ENCODE assay signal across 22 cellular contexts in the genomic region with DNA sequence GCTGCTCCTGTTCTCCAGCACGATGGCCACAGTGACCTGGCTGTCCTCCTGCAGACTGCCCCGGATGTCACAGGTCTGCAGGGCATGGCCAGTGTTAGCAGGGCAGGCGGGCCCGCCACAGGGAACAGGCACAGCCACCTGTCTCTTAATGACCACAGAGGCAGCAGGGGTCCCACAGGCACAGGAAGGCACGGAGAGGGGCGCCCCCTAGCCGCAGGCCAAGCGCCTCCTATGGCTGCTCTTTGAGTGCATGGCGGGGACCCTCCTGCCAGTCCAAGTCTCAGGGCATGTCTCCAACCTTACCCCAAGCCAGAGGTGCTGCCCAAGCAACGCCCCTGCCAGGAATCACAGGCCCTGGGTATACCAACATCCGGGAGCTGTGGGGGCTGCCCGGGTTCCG. TPM values are rescaled to one million over a fixed set of nuclear protein-coding genes. Genes with fewer than 3 reads are reported as not detected.
DNase-seq lines count a peak whose midpoint lies in the region; ATAC-seq and TF ChIP-seq lines count a peak whose summit lies in the region.
"Had no signal": no experiment of that assay in that cellular context is flagged by ENCODE, and none has a peak within 500 bp of the region (broad histone marks: within the 10 kb centered on the region; RNA-seq: fewer than 3 reads in every experiment).

No MANE protein-coding gene starts in this region.

- H3K9ac ChIP-seq in HCT116 (ENCODE audit: low read length) (no peak overlapping the region), mesenchymal stem cell (ENCODE audit: low read length) (no peak overlapping the region)
- H3K9ac ChIP-seq: SK-N-SH had no signal

- no TSS peak for BruUV-seq in HCT116 (replicated peaks; lab: Mats Ljungman, UMichigan)

- H3K36me3 ChIP-seq in HCT116 (ENCODE audit: control insufficient read depth in 1 of 2, insufficient read depth in 2 of 2, low read length in 2 of 2) (peaks cover 41 to 48% of the 10 kb centered on the region in 2 experiments; a peak in 3 of 4 replicates), kidney epithelial cell (ENCODE audit: control insufficient read depth, insufficient read depth, low read length) (peaks cover 7% of the 10 kb centered on the region), mesenchymal stem cell (ENCODE audit: control insufficient read depth in 1 of 2, insufficient read depth in 2 of 2, low read depth in 1 of 2, low read length in 2 of 2) (peaks cover 94 to 97% of the 10 kb centered on the region in 2 experiments)

- intact Hi-C loops in HCT116 (cut with micrococcal nuclease) = no loop called here

- RAD21 ChIA-PET in HCT116 (lab: Charles Lee; ENCODE audit: low non-redundant PET in 1 of 2, low total read pairs in 2 of 2, uncharacterized antibody in 2 of 2, unreplicated experiment in 2 of 2) = no interaction called here

- in situ Hi-C loops in G401 (cut with HindIII; ENCODE audit: low sequenced_read_pairs) (loop anchor here (25.0 kb wide), 1 partner anchor 101 kb away; no protein-coding TSS in a partner anchor), astrocyte of the spinal cord (cut with HindIII; ENCODE audit: low sequenced_read_pairs) (no loop called here)

- H3K18ac ChIP-seq in mesenchymal stem cell (ENCODE audit: low read depth in 1 of 2, low read length in 2 of 2) = no peak overlapping the region

- H3K27ac ChIP-seq in HCT116 (ENCODE audit: low read depth, low read length) = no peak overlapping the region
- no peak overlapping the region for H3K27ac ChIP-seq in mesenchymal stem cell (ENCODE audit: low read length, poor library complexity, severe bottlenecking)
- H3K27ac ChIP-seq: heart left ventricle, stomach, transverse colon had no signal

- H3K14ac ChIP-seq in mesenchymal stem cell (ENCODE audit: low read length in 2 of 2) = no peak overlapping the region

- no peaks in the 10 kb centered on the region; the same call in 1 of the 2 replicates for H3K79me2 ChIP-seq in HCT116 (ENCODE audit: insufficient read depth, low read length)

- H2BK120ac ChIP-seq in mesenchymal stem cell (ENCODE audit: low read depth, low read length) = no peak overlapping the region

- no peak overlapping the region for H2BK12ac ChIP-seq in mesenchymal stem cell (ENCODE audit: low read length in 2 of 2)

- TF ChIP-seq CTCF in HCT116 (IDR thresholded peaks at IDR 0.05 in 2 of 3, conservative IDR thresholded peaks at IDR 0.05 in 1 of 3; ENCODE audit: borderline replicate concordance in 1 of 3, insufficient read depth in 1 of 3, low read depth in 2 of 3, low read length in 2 of 3) = peak in 2 of 3 experiments; percentile 6 to 7; a peak in 1 of 6 replicates
- TF ChIP-seq CTCF in astrocyte of the spinal cord (IDR thresholded peaks at IDR 0.05; ENCODE audit: low read depth, low read length) = peak; percentile 16
- TF ChIP-seq CTCF in kidney epithelial cell (IDR thresholded peaks at IDR 0.05; ENCODE audit: insufficient read depth, low read length, poor library complexity, severe bottlenecking) = peak; percentile 4

- H2BK5ac ChIP-seq in mesenchymal stem cell (ENCODE audit: low read depth, low read length, poor library complexity, severe bottlenecking) = no peak overlapping the region

- peaks cover 37% of the 10 kb centered on the region for H3K79me1 ChIP-seq in mesenchymal stem cell (replicated peaks; ENCODE audit: low read length, poor library complexity, severe bottlenecking)

- CTCF ChIA-PET in HCT116 (lab: Charles Lee) = no interaction called here

- POLR2A ChIA-PET in HCT116 (lab: Charles Lee) = no interaction called here

- H2AFZ ChIP-seq in HCT116 (ENCODE audit: low read depth, low read length, poor library complexity, severe bottlenecking) (no peak overlapping the region), mesenchymal stem cell (ENCODE audit: low read depth, low read length) (no peak overlapping the region)

- TF ChIP-seq POLR2A in HCT116 (IDR thresholded peaks at IDR 0.05; ENCODE audit: borderline replicate concordance, extremely low read depth, insufficient read depth, insufficient read length) = no peak

- no peak overlapping the region for H3K4me3 ChIP-seq in HCT116 (replicated peaks in 1 of 2; ENCODE audit: low read depth in 1 of 2, low read length in 2 of 2)
- H3K4me3 ChIP-seq in astrocyte of the spinal cord (ENCODE audit: low read depth, low read length) = no peak overlapping the region
- no peak overlapping the region for H3K4me3 ChIP-seq in kidney epithelial cell (ENCODE audit: low read depth, low read length)
- H3K4me3 ChIP-seq in mesenchymal stem cell (ENCODE audit: insufficient read depth in 1 of 2, low read depth in 1 of 2, low read length in 2 of 2) = no peak overlapping the region
- H3K4me3 ChIP-seq: heart left ventricle, stomach, transverse colon had no signal

- H3K4me1 ChIP-seq in HCT116 (ENCODE audit: control insufficient read depth in 1 of 2, insufficient read depth in 2 of 2, low read length in 2 of 2) = no peaks in the 10 kb centered on the region
- no peaks in the 10 kb centered on the region for H3K4me1 ChIP-seq in mesenchymal stem cell (ENCODE audit: control insufficient read depth, insufficient read depth, low read depth, low read length)
- H3K4me1 ChIP-seq: stomach, transverse colon had no signal

- H3K27me3 ChIP-seq in HCT116 (ENCODE audit: insufficient read depth, low read length) (no peaks in the 10 kb centered on the region), kidney epithelial cell (ENCODE audit: control insufficient read depth, insufficient read depth, low read length) (no peaks in the 10 kb centered on the region), mesenchymal stem cell (ENCODE audit: control insufficient read depth in 1 of 2, insufficient read depth in 1 of 2, low read length in 2 of 2) (no peaks in the 10 kb centered on the region)
- H3K27me3 ChIP-seq: heart left ventricle, stomach, transverse colon had no signal

- H3K9me3 ChIP-seq in HCT116 (ENCODE audit: control insufficient read depth in 1 of 2, insufficient read depth in 1 of 2, low read depth in 1 of 2, low read length in 2 of 2) (no peaks in the 10 kb centered on the region; a peak in 1 of 4 replicates), mesenchymal stem cell (ENCODE audit: control insufficient read depth, low read length) (no peaks in the 10 kb centered on the region)
- H3K9me3 ChIP-seq: heart left ventricle, SK-N-SH, transverse colon had no signal

- H3K4me2 ChIP-seq in HCT116 (ENCODE audit: low read length) = no peak overlapping the region
- H3K4me2 ChIP-seq in mesenchymal stem cell (ENCODE audit: low read length, poor library complexity, severe bottlenecking) = no peak overlapping the region
- H3K4me2 ChIP-seq: SK-N-SH had no signal

- peak; percentile 94 for DNase-seq in G401 (ENCODE audit: low spot score)
- DNase-seq in HCT116 (ENCODE audit: low read depth, low spot score) = no peak
- no peak for DNase-seq in astrocyte of the spinal cord (ENCODE audit: low read depth, low spot score)
- no peak for DNase-seq in kidney epithelial cell (ENCODE audit: low read depth)
- no peak for DNase-seq in amygdala (lab: John Stamatoyannopoulos, UW)
- no peak for DNase-seq in RPMI8226
- no peak for DNase-seq in mesenchymal stem cell
- DNase-seq: activated CD4-positive, CD25-positive, alpha-beta regulatory T cell treated with anti-CD3 and anti-CD28 coated beads, Interleukin-2, amount 50 U/mL, for 72 hours; activated CD8-positive, alpha-beta T cell treated with anti-CD3 and anti-CD28 coated beads, Interleukin-2, amount 10 ng/mL, durations not matched to agents 7 days and 5 days; activated T-cell treated with anti-CD3 and anti-CD28 coated beads, Interleukin-2, amount 50 U/mL, for 48 hours; CD4-positive, alpha-beta T cell; cortex of kidney; heart left ventricle; MV-4-11; NCI-H187; NCI-H446; SK-N-SH; stimulated activated CD4-positive, alpha-beta T cell treated with anti-CD3 and anti-CD28 coated beads, Interleukin-4, amount 100 ng/mL, for 4 hours; stomach; transverse colon had no signal

- no peak overlapping the region for H3K23ac ChIP-seq in mesenchymal stem cell (ENCODE audit: low read length in 2 of 2)

- no peaks in the 10 kb centered on the region for H3K9me2 ChIP-seq in HCT116 (ENCODE audit: insufficient read depth)
- H3K9me2 ChIP-seq: SK-N-SH had no signal

- no peak overlapping the region for H4K8ac ChIP-seq in mesenchymal stem cell (ENCODE audit: low read length)

- no peak overlapping the region for H4K91ac ChIP-seq in mesenchymal stem cell (ENCODE audit: low read length)

- WGBS in mesenchymal stem cell = 94% methylated on average over 13 of the region's 13 CpGs

- H2AK5ac ChIP-seq in mesenchymal stem cell (ENCODE audit: low read length, severe bottlenecking) = no peak overlapping the region

- H2BK15ac ChIP-seq in mesenchymal stem cell (ENCODE audit: low read depth, poor library complexity, severe bottlenecking) = no peak overlapping the region

- no peak overlapping the region for H3K4ac ChIP-seq in mesenchymal stem cell (ENCODE audit: low read depth in 1 of 2, low read length in 2 of 2)

- no peaks in the 10 kb centered on the region for H4K20me1 ChIP-seq in HCT116 (ENCODE audit: insufficient read depth)

- TF ChIP-seq RAD21 in HCT116 (IDR thresholded peaks at IDR 0.05; ENCODE audit: low read depth) = no peak

- ATAC-seq in HCT116 (peak; percentile 20; the same call in 1 of the 2 replicates), HG02678 (IDR thresholded peaks at IDR 0.05; ENCODE audit: unreplicated experiment) (no peak)
- ATAC-seq: activated CD8-positive, alpha-beta T cell treated with anti-CD3 and anti-CD28 coated beads, Interleukin-2, amount 10 ng/mL, durations not matched to agents 7 days and 5 days; activated naive CD4-positive, alpha-beta T cell treated with anti-CD3 and anti-CD28 coated beads, Interleukin-2, amount 50 U/mL, for 72 hours; heart left ventricle had no signal

RNA-seq across cellular contexts. Expression of a gene that starts 14.1 kb away (rescaled TPM):
- total RNA-seq in G401 (2014; rRNA removed; shearing (Covaris generic)) = 0.25 and 4.0 TPM in 2 replicates
- total RNA-seq in HCT116 (2021; ENCODE audit: unreplicated experiment) (6.1 TPM), kidney epithelial cell (1.6 and 3.8 TPM in 2 replicates)
- 6.7 and 12.8 TPM in 2 replicates for polyA plus RNA-seq in HCT116 (2012)
- polyA plus RNA-seq in mesenchymal stem cell (2013, experiment 1 of 2) = 2.2 TPM
- 2.1 TPM for polyA plus RNA-seq in mesenchymal stem cell (2013, experiment 2 of 2)

RNA-seq across cellular contexts. Expression of a gene that starts 14.7 kb away (rescaled TPM):
- total RNA-seq in G401 (2014; rRNA removed; shearing (Covaris generic)) = 20.6 and 29.0 TPM in 2 replicates
- total RNA-seq in HCT116 (2021; ENCODE audit: unreplicated experiment) (32.1 TPM), kidney epithelial cell (40.3 and 62.0 TPM in 2 replicates)
- 39.3 and 39.8 TPM in 2 replicates for polyA plus RNA-seq in HCT116 (2012)
- polyA plus RNA-seq in mesenchymal stem cell (2013, experiment 1 of 2) = 48.9 TPM
- polyA plus RNA-seq in mesenchymal stem cell (2013, experiment 2 of 2) = 47.9 TPM

RNA-seq across cellular contexts. Expression of a gene that starts 40.5 kb away (rescaled TPM):
- 195 and 235 TPM in 2 replicates for total RNA-seq in G401 (2014; rRNA removed; shearing (Covaris generic))
- total RNA-seq in HCT116 (2021; ENCODE audit: unreplicated experiment) (137 TPM), kidney epithelial cell (178 and 194 TPM in 2 replicates)
- polyA plus RNA-seq in HCT116 (2012) = 156 and 181 TPM in 2 replicates
- 99.9 TPM for polyA plus RNA-seq in mesenchymal stem cell (2013, experiment 1 of 2)
- 96.6 TPM for polyA plus RNA-seq in mesenchymal stem cell (2013, experiment 2 of 2)

RNA-seq across cellular contexts. Expression of a gene that starts 52.9 kb away (rescaled TPM):
- 12.1 and 14.8 TPM in 2 replicates for total RNA-seq in G401 (2014; rRNA removed; shearing (Covaris generic))
- total RNA-seq in HCT116 (2021; ENCODE audit: unreplicated experiment) (48.9 TPM), kidney epithelial cell (12.0 and 15.7 TPM in 2 replicates)
- polyA plus RNA-seq in HCT116 (2012) = 21.2 and 27.0 TPM in 2 replicates
- polyA plus RNA-seq in mesenchymal stem cell (2013, experiment 1 of 2) = 8.7 TPM
- 8.0 TPM for polyA plus RNA-seq in mesenchymal stem cell (2013, experiment 2 of 2)

RNA-seq across cellular contexts. Expression of a gene that starts 59.8 kb away (rescaled TPM):
- 113 and 118 TPM in 2 replicates for total RNA-seq in G401 (2014; rRNA removed; shearing (Covaris generic))
- total RNA-seq in HCT116 (2021; ENCODE audit: unreplicated experiment) = 271 TPM
- 225 and 297 TPM in 2 replicates for polyA plus RNA-seq in HCT116 (2012)
- 253 and 315 TPM in 2 replicates for total RNA-seq in kidney epithelial cell
- polyA plus RNA-seq in mesenchymal stem cell (2013, experiment 1 of 2) = 126 TPM
- 128 TPM for polyA plus RNA-seq in mesenchymal stem cell (2013, experiment 2 of 2)
